In genomic region chr2:15337996-15338666, GRCh38 we compare ENCODE assay signal across 27 cellular contexts.
DNase-seq lines count a peak whose midpoint lies in the region; ATAC-seq and TF ChIP-seq lines count a peak whose summit lies in the region.
"Had no signal": no experiment of that assay in that cellular context is flagged by ENCODE, and none has a peak within 500 bp of the region (broad histone marks: within the 10 kb centered on the region; RNA-seq: fewer than 3 reads in every experiment).

No MANE protein-coding gene starts in this region.

- H3K27ac Mint-ChIP-seq in MCF 10A (ENCODE audit: low read depth, unreplicated experiment) (no peak overlapping the region), type B pancreatic cell (peak overlapping the region; percentile 33)
- H3K27ac Mint-ChIP-seq: CD4-positive, CD25-positive, alpha-beta regulatory T cell; GM23338; nephron; T-helper 17 cell had no signal

- H3K4me3 Mint-ChIP-seq in MCF 10A (ENCODE audit: unreplicated experiment) (no peak overlapping the region), type B pancreatic cell (peak overlapping the region; percentile 8)
- H3K4me3 Mint-ChIP-seq: CD4-positive, CD25-positive, alpha-beta regulatory T cell; GM23338; nephron; T-helper 17 cell had no signal

- H3K4me3 ChIP-seq in breast epithelium: no peak overlapping the region
- H3K4me3 ChIP-seq: body of pancreas, gastroesophageal sphincter, GM23338, vagina had no signal

- H3K36me3 ChIP-seq in breast epithelium: no peaks in the 10 kb centered on the region
- H3K36me3 ChIP-seq: vagina had no signal

- H3K4me1 Mint-ChIP-seq in MCF 10A (ENCODE audit: insufficient read depth, unreplicated experiment) (peaks cover 22% of the 10 kb centered on the region), type B pancreatic cell (ENCODE audit: unreplicated experiment) (no peaks in the 10 kb centered on the region)
- H3K4me1 Mint-ChIP-seq: nephron had no signal

- H3K27me3 Mint-ChIP-seq in MCF 10A (ENCODE audit: insufficient read depth, unreplicated experiment) (no peaks in the 10 kb centered on the region), type B pancreatic cell (no peaks in the 10 kb centered on the region)
- H3K27me3 Mint-ChIP-seq: CD4-positive, CD25-positive, alpha-beta regulatory T cell; T-helper 17 cell had no signal

- no peaks in the 10 kb centered on the region for H3K9me3 Mint-ChIP-seq in MCF 10A (ENCODE audit: unreplicated experiment)
- H3K9me3 Mint-ChIP-seq in type B pancreatic cell: no peaks in the 10 kb centered on the region
- H3K9me3 Mint-ChIP-seq: GM23338 had no signal

- POLR2A ChIA-PET in MCF 10A (lab: Yijun Ruan, JAX): no interaction called here

- H3K9me3 ChIP-seq in breast epithelium: no peaks in the 10 kb centered on the region
- H3K9me3 ChIP-seq: body of pancreas, gastroesophageal sphincter, SK-N-SH, vagina had no signal

- ATAC-seq in foreskin keratinocyte: peak; percentile 91
- ATAC-seq: activated CD4-positive, CD25-positive, alpha-beta regulatory T cell treated with anti-CD3 and anti-CD28 coated beads, Interleukin-2, amount 50 U/mL, for 24 hours; body of pancreas; gastroesophageal sphincter; GM23338; left cardiac atrium; stimulated activated naive CD8-positive, alpha-beta T cell treated with anti-CD3 and anti-CD28 coated beads, Interleukin-15, Interleukin-2, amounts not matched to agents 100 U/mL and 50 U/mL, for 24 hours; T-helper 17 cell had no signal

- intact Hi-C loops in MCF 10A (cut with micrococcal nuclease): no loop called here
- intact Hi-C loops in breast epithelium (cut with DNase I; ENCODE audit: low total_unique reads): no loop called here
- intact Hi-C loops in posterior vena cava (cut with DNase I): no loop called here

- H3K27ac ChIP-seq in breast epithelium (no peak overlapping the region), foreskin keratinocyte (no peak overlapping the region)
- H3K27ac ChIP-seq: body of pancreas, gastroesophageal sphincter, vagina had no signal

- TF ChIP-seq CTCF in MCF 10A (IDR thresholded peaks at IDR 0.05; ENCODE audit: unreplicated experiment) (no peak), breast epithelium (IDR thresholded peaks at IDR 0.05) (no peak), foreskin keratinocyte (conservative IDR thresholded peaks at IDR 0.05) (no peak), type B pancreatic cell (conservative IDR thresholded peaks at IDR 0.05) (no peak)

- BruUV-seq in MCF 10A (replicated peaks; lab: Mats Ljungman, UMichigan): no TSS peak

- CTCF ChIA-PET in MCF 10A (lab: Yijun Ruan, JAX): no interaction called here

- H3K4me1 ChIP-seq in breast epithelium (no peaks in the 10 kb centered on the region), foreskin keratinocyte (peaks cover 27% of the 10 kb centered on the region)
- H3K4me1 ChIP-seq: body of pancreas had no signal

- H3K27me3 ChIP-seq in breast epithelium (no peaks in the 10 kb centered on the region), foreskin keratinocyte (no peaks in the 10 kb centered on the region)
- H3K27me3 ChIP-seq: body of pancreas, gastroesophageal sphincter, vagina had no signal

- DNase-seq in MCF 10A (ENCODE audit: unreplicated experiment): peak; percentile 57
- no peak for DNase-seq in breast epithelium (ENCODE audit: low spot score in 2 of 2)
- DNase-seq in SW480 (ENCODE audit: low spot score): peak; percentile 14
- peak; percentile 67 to 84 for DNase-seq in foreskin keratinocyte
- DNase-seq in type B pancreatic cell (ENCODE audit: extremely low spot score, unreplicated experiment): no peak
- DNase-seq in NOMO-1 (lab: John Stamatoyannopoulos, UW; ENCODE audit: unreplicated experiment in 2 of 2): no peak
- no peak for DNase-seq in SKM-1 (lab: John Stamatoyannopoulos, UW; ENCODE audit: unreplicated experiment)
- no peak for DNase-seq in posterior vena cava (ENCODE audit: low spot score)
- DNase-seq: activated CD4-positive, alpha-beta T cell treated with anti-CD3 and anti-CD28 coated beads, Interleukin-2, amount 50 U/mL, for 4 hours; activated naive CD4-positive, alpha-beta T cell; AML-193; body of pancreas; CD4-positive, CD25-positive, alpha-beta regulatory T cell; cerebellar nuclear complex; left cardiac atrium; NCI-H146; NCI-H345; NCI-H748 treated with DMSO at 0.1 percent for 48 hours; SK-N-SH; small intestine; stimulated activated naive CD8-positive, alpha-beta T cell treated with anti-CD3 and anti-CD28 coated beads, Interleukin-15, Interleukin-2, amounts not matched to agents 100 U/mL and 50 U/mL, for 24 hours; T-helper 17 cell had no signal

- no peak for TF ChIP-seq POLR2A in breast epithelium (IDR thresholded peaks at IDR 0.05)

- H3K36me3 Mint-ChIP-seq in MCF 10A (ENCODE audit: insufficient read depth, unreplicated experiment) (peaks cover 10% of the 10 kb centered on the region), type B pancreatic cell (peaks cover 29% of the 10 kb centered on the region)

Comparison
In these comparisons a context has a peak if more than half of its experiments do, and no peak if none do; other contexts are left out.
1. DNase-seq: peak in MCF 10A (single experiment), SW480 (single experiment) and foreskin keratinocyte (2 of 2); none in breast epithelium (0 of 2), type B pancreatic cell (single experiment), NOMO-1 (0 of 2), SKM-1 (single experiment) and posterior vena cava (single experiment).